ENCODE assay signal across 16 cellular contexts in the genomic region with DNA sequence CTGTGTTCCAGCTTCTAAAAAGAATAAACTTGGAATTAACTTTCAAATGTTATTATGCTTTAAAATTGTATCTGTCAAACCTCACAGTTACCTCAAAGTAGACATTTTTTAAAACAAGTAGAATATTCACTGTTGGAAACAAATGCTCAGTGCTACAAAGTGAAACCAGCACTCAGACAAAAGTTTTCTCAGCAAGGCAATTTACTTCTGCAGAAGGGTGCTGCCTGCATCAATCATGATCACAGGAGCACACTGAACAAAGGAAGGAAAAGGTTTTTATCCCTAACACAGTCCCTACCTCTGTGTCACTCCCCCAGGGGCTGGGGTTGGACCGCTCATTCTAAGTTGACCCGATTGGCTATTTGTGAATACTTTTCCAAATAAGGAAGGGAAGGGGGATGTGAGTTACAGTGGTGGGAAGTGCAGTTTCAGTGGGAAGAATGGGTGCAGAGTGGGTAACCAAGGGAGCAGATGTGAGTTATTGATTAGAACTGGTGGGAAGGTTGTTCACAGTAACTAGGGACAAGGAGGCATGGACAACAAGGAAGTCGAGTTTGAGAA.
"Had no signal": no experiment of that assay in that cellular context is flagged by ENCODE, and none has a peak within 500 bp of the region (broad histone marks: within the 10 kb centered on the region; RNA-seq: fewer than 3 reads in every experiment).

No MANE protein-coding gene starts in this region.

- H3K36me3 Mint-ChIP-seq: naive B cell had no signal

- H3K27ac Mint-ChIP-seq: naive B cell, nephron had no signal

- ATAC-seq: heart left ventricle had no signal

- DNase-seq: dermis blood vessel endothelial cell; foreskin melanocyte; heart left ventricle; hippocampal formation; kidney glomerular epithelial cell; mesendoderm; naive B cell; small intestine; stimulated activated CD4-positive, alpha-beta T cell treated with anti-CD3 and anti-CD28 coated beads, Interleukin-12 subunit alpha, Interleukin-12 subunit beta, amount 100 ng/mL, for 4 hours; stimulated activated CD4-positive, alpha-beta T cell treated with anti-CD3 and anti-CD28 coated beads, Interleukin-2, amount 100 ng/mL, for 48 hours; stimulated activated naive CD4-positive, alpha-beta T cell treated with Interleukin-2 at 50 U/mL for 16 hours; trophoblast cell; uterus had no signal

- H2AFZ ChIP-seq: parathyroid adenoma had no signal

- H3K4me3 ChIP-seq: heart left ventricle, right atrium auricular region, uterus had no signal

- H3K27ac ChIP-seq: heart left ventricle, parathyroid adenoma, right atrium auricular region, uterus had no signal

- H3K9ac ChIP-seq: parathyroid adenoma had no signal

- H3K4me1 Mint-ChIP-seq: naive B cell, nephron had no signal

- H3K36me3 ChIP-seq: heart left ventricle, right atrium auricular region, uterus had no signal

- H3K4me1 ChIP-seq: heart left ventricle, parathyroid adenoma, right atrium auricular region, uterus had no signal

- H3K79me2 ChIP-seq: parathyroid adenoma had no signal

- H3K4me3 Mint-ChIP-seq: naive B cell, nephron had no signal

- H3K27me3 ChIP-seq: heart left ventricle, right atrium auricular region, uterus had no signal
